In genomic region chr16:1437606-1438005, GRCh38 we compare ENCODE assay signal across 1 cellular context.
TF ChIP-seq lines count a peak whose summit lies in the region.

No MANE protein-coding gene starts in this region.

TF ChIP-seq in HepG2, 621 proteins besides CTCF, POLR2A, EP300 and RAD21 (continued from another document):
- no peak for TF ChIP-seq HIVEP1 (CRISPR knock-in tag; IDR thresholded peaks at IDR 0.05)
TF ChIP-seq in HepG2: peak in this region for 5.
